26 cellular contexts compared by ENCODE assay signal in genomic region chr1:110420023-110420662, GRCh38. TPM values are rescaled to one million over a fixed set of nuclear protein-coding genes. Genes with fewer than 3 reads are reported as not detected.
"Had no signal": no experiment of that assay in that cellular context is flagged by ENCODE, and none has a peak within 500 bp of the region (broad histone marks: within the 10 kb centered on the region; RNA-seq: fewer than 3 reads in every experiment).

No MANE protein-coding gene starts in this region.

- H3K4me2 ChIP-seq: SK-N-SH had no signal

- ATAC-seq: activated CD4-positive, CD25-positive, alpha-beta regulatory T cell treated with anti-CD3 and anti-CD28 coated beads, Interleukin-2, amount 50 U/mL, for 24 hours; activated T-cell treated with anti-CD3 and anti-CD28 coated beads, Interleukin-2, amount 50 U/mL, for 4 hours; body of pancreas had no signal

- H3K4me3 ChIP-seq: ascending aorta, body of pancreas, Peyer's patch, SJCRH30 had no signal

- H3K36me3 Mint-ChIP-seq: activated CD4-positive, alpha-beta memory T cell treated with anti-CD3 and anti-CD28 coated beads for 36 hours; activated naive CD8-positive, alpha-beta T cell treated with anti-CD3 and anti-CD28 coated beads, Interleukin-2, amount 10 ng/mL, durations not matched to agents 7 days and 5 days had no signal

- H3K9ac ChIP-seq: SK-N-SH had no signal

- H3K4me1 Mint-ChIP-seq: central memory CD8-positive, alpha-beta T cell had no signal

- H3K9me3 Mint-ChIP-seq: activated CD4-positive, alpha-beta memory T cell treated with anti-CD3 and anti-CD28 coated beads for 36 hours; activated CD4-positive, alpha-beta T cell treated with anti-CD3 and anti-CD28 coated beads, Interleukin-2, amount 10 ng/mL, durations not matched to agents 24 days and 14 days; activated naive CD8-positive, alpha-beta T cell treated with anti-CD3 and anti-CD28 coated beads, Interleukin-2, amount 10 ng/mL, durations not matched to agents 7 days and 5 days; activated T-cell treated with anti-CD3 and anti-CD28 coated beads, Interleukin-2, amount 50 U/mL, for 4 hours; central memory CD8-positive, alpha-beta T cell; T-helper 1 cell treated with Interleukin-12 subunit alpha and Interleukin-12 subunit beta and Interleukin-4 antibody, amounts not matched to agents 30 μg/mL and 1 μg/mL, for 36 hours had no signal

- H3K27me3 Mint-ChIP-seq: activated CD4-positive, alpha-beta memory T cell treated with anti-CD3 and anti-CD28 coated beads for 36 hours had no signal

- H3K36me3 ChIP-seq: ascending aorta, Peyer's patch, SJCRH30 had no signal

- H3K27ac ChIP-seq: ascending aorta, body of pancreas, Peyer's patch, RWPE1, SJCRH30 had no signal

- H3K4me1 ChIP-seq: ascending aorta, body of pancreas, Peyer's patch, SJCRH30 had no signal

- H3K27me3 ChIP-seq: ascending aorta, body of pancreas, Peyer's patch, SJCRH30 had no signal

- H3K9me3 ChIP-seq: ascending aorta, body of pancreas, Peyer's patch, SJCRH30, SK-N-SH had no signal

- H3K4me3 Mint-ChIP-seq: activated CD4-positive, alpha-beta memory T cell treated with anti-CD3 and anti-CD28 coated beads for 36 hours; activated CD4-positive, alpha-beta T cell treated with anti-CD3 and anti-CD28 coated beads, Interleukin-2, amount 10 ng/mL, durations not matched to agents 24 days and 14 days; activated naive CD8-positive, alpha-beta T cell treated with anti-CD3 and anti-CD28 coated beads, Interleukin-2, amount 10 ng/mL, durations not matched to agents 7 days and 5 days; activated T-cell treated with anti-CD3 and anti-CD28 coated beads, Interleukin-2, amount 50 U/mL, for 4 hours; central memory CD8-positive, alpha-beta T cell; T-helper 1 cell treated with Interleukin-12 subunit alpha and Interleukin-12 subunit beta and Interleukin-4 antibody, amounts not matched to agents 30 μg/mL and 1 μg/mL, for 36 hours had no signal

- DNase-seq: activated CD4-positive, alpha-beta memory T cell treated with anti-CD3 and anti-CD28 coated beads for 36 hours; activated CD4-positive, alpha-beta T cell treated with anti-CD3 and anti-CD28 coated beads, Interleukin-2, amount 10 ng/mL, durations not matched to agents 24 days and 14 days; activated CD8-positive, alpha-beta memory T cell treated with anti-CD3 and anti-CD28 coated beads for 24 hours; activated naive CD4-positive, alpha-beta T cell treated with anti-CD3 and anti-CD28 coated beads, Interleukin-2, amount 50 U/mL, for 16 hours; activated naive CD8-positive, alpha-beta T cell treated with anti-CD3 and anti-CD28 coated beads, Interleukin-2, amount 10 ng/mL, durations not matched to agents 7 days and 5 days; activated T-cell treated with anti-CD3 and anti-CD28 coated beads, Interleukin-2, amount 50 U/mL, for 4 hours; amniotic stem cell; body of pancreas; MM.1S; NCI-H1105; NCI-H1436; NCI-H1694 treated with DMSO at 0.1 percent for 48 hours; NCI-H2081; NCI-H510A treated with DMSO at 0.1 percent for 48 hours; NCI-H69; NK-92 treated with Interleukin-12 subunit alpha and Interleukin-12 subunit beta, amount 100 ng/mL, for 24 hours; Peyer's patch; Right ventricle myocardium superior; SJCRH30; SK-N-SH; SW 1271 had no signal

- H3K27ac Mint-ChIP-seq: activated CD4-positive, alpha-beta memory T cell treated with anti-CD3 and anti-CD28 coated beads for 36 hours; activated CD4-positive, alpha-beta T cell treated with anti-CD3 and anti-CD28 coated beads, Interleukin-2, amount 10 ng/mL, durations not matched to agents 24 days and 14 days; activated naive CD8-positive, alpha-beta T cell treated with anti-CD3 and anti-CD28 coated beads, Interleukin-2, amount 10 ng/mL, durations not matched to agents 7 days and 5 days; T-helper 1 cell treated with Interleukin-12 subunit alpha and Interleukin-12 subunit beta and Interleukin-4 antibody, amounts not matched to agents 30 μg/mL and 1 μg/mL, for 36 hours had no signal

RNA-seq across cellular contexts. Expression of gene PROK1, which starts 30.8 kb away (rescaled TPM):
- total RNA-seq: activated CD4-positive, alpha-beta memory T cell treated with anti-CD3 and anti-CD28 coated beads for 36 hours; activated CD4-positive, alpha-beta T cell treated with anti-CD3 and anti-CD28 coated beads, Interleukin-2, amount 10 ng/mL, durations not matched to agents 24 days and 14 days; activated naive CD8-positive, alpha-beta T cell treated with anti-CD3 and anti-CD28 coated beads, Interleukin-2, amount 10 ng/mL, durations not matched to agents 7 days and 5 days; activated T-cell treated with anti-CD3 and anti-CD28 coated beads, Interleukin-2, amount 50 U/mL, for 4 hours; ascending aorta; Peyer's patch; Right ventricle myocardium superior; SJCRH30 had no signal
- polyA plus RNA-seq: SK-N-SH had no signal
